ENCODE assay signal across 32 cellular contexts in the genomic region with DNA sequence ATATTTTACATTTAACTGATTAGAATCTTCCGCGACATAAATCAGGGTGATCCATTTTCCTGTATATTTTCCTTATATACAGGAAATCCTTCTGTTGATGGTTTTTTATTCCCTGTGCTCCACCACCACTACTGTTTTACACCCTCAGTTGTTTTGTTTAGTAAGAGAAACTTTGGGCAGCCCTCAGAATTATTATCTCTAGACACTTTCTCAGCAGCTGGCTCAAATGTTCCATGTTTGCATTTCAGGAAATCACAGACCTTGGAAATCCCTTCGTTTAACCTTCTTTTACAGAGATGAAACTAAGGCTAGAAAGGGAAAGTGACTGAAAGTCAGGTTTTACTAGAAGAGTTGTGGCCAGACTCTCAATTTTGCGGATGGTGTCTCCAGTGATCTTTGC. TPM values are rescaled to one million over a fixed set of nuclear protein-coding genes. Genes with fewer than 3 reads are reported as not detected.
DNase-seq lines count a peak whose midpoint lies in the region; ATAC-seq, FAIRE-seq and TF ChIP-seq lines count a peak whose summit lies in the region.
"Had no signal": no experiment of that assay in that cellular context is flagged by ENCODE, and none has a peak within 500 bp of the region (broad histone marks: within the 10 kb centered on the region; RNA-seq: fewer than 3 reads in every experiment).

No MANE protein-coding gene starts in this region.

- H3K79me2 ChIP-seq in HepG2 (ENCODE audit: insufficient read depth, low read length) (peaks cover 56% of the 10 kb centered on the region), smooth muscle cell (ENCODE audit: low read depth) (peaks cover 99% of the 10 kb centered on the region)

- WGBS in HepG2 (ENCODE audit: low lambda C conversion rate): 80% methylated on average over 4 of the region's 4 CpGs
- WGBS in right lobe of liver (ENCODE audit: insufficient coverage, low coverage, low lambda C conversion rate, missing lambda C conversion rate): 46% methylated on average over 4 of the region's 4 CpGs
- WGBS in smooth muscle cell (ENCODE audit: low lambda C conversion rate): 70% methylated on average over 4 of the region's 4 CpGs

- DNase-seq in HepG2 (ENCODE audit: low spot score) (no peak), right lobe of liver (no peak), left lung (no peak), smooth muscle cell (lab: John Stamatoyannopoulos, UW; ENCODE audit: unreplicated experiment) (no peak), DMS53 treated with DMSO at 0.1 percent for 48 hours (lab: John Stamatoyannopoulos, UW; ENCODE audit: unreplicated experiment) (no peak), sciatic nerve (ENCODE audit: low spot score) (no peak), posterior vena cava (ENCODE audit: low spot score) (no peak)
- DNase-seq: activated CD4-positive, alpha-beta T cell treated with anti-CD3 and anti-CD28 coated beads, Interleukin-2, amount 50 U/mL, for 1 hour; activated naive CD4-positive, alpha-beta T cell treated with anti-CD3 and anti-CD28 coated beads for 36 hours; activated T-cell treated with anti-CD3 and anti-CD28 coated beads, Interleukin-2, amount 50 U/mL, for 72 hours; adrenal gland; BE2C; brain microvascular endothelial cell; CD8-positive, alpha-beta memory T cell; effector memory CD4-positive, alpha-beta T cell; foreskin melanocyte; hippocampal formation; immature natural killer cell; naive B cell; NCI-H1105 treated with DMSO at 0.1 percent for 48 hours; NCI-H2029; NCI-H526; NK-92 treated with Interleukin-12 subunit alpha and Interleukin-12 subunit beta, amount 100 ng/mL, for 24 hours; nucleus accumbens; PC-3; SHP77; stimulated activated CD4-positive, alpha-beta T cell treated with anti-CD3 and anti-CD28 coated beads, Interleukin-12 subunit alpha, Interleukin-12 subunit beta, amount 100 ng/mL, for 4 hours; stimulated activated CD4-positive, alpha-beta T cell treated with anti-CD3 and anti-CD28 coated beads, Interleukin-4, amount 100 ng/mL, for 4 hours; stimulated activated naive B cell treated with anti-CD40 and anti-IgM and Interleukin-4, amounts not matched to agents 10 μg/mL and 1 μg/mL and 100 μg/mL, for 72 hours; SW 1271; T1000 had no signal

- H3K27ac ChIP-seq in HepG2 (ENCODE audit: extremely low read length, insufficient read depth, low read length): peak overlapping the region; percentile 86
- no peak overlapping the region for H3K27ac ChIP-seq in right lobe of liver
- peak overlapping the region; percentile 41 to 73 for H3K27ac ChIP-seq in left lung
- no peak overlapping the region for H3K27ac ChIP-seq in smooth muscle cell (ENCODE audit: low read depth)
- H3K27ac ChIP-seq: brain microvascular endothelial cell had no signal

- in situ Hi-C loops in HepG2 (cut with HindIII; ENCODE audit: extremely low pct_ligation_motif_present, low pct_unique_long_range_greater_than_20kb): no loop called here

- intact Hi-C loops in HepG2 (cut with micrococcal nuclease; ENCODE audit: unreplicated experiment): loop anchor here (5.0 kb wide), 1 partner anchor 79 kb away; the partner anchor contains the start of gene PHGDH
- intact Hi-C loops in right lobe of liver (cut with DNase I): no loop called here
- intact Hi-C loops in left lung (cut with DNase I): no loop called here
- intact Hi-C loops in sciatic nerve (cut with DNase I): no loop called here
- intact Hi-C loops in posterior vena cava (cut with DNase I): no loop called here

- H4K20me1 ChIP-seq in HepG2 (ENCODE audit: insufficient read depth, low read length) (no peaks in the 10 kb centered on the region), smooth muscle cell (ENCODE audit: low read depth) (peaks cover 100% of the 10 kb centered on the region)

- no peaks in the 10 kb centered on the region for H3K9me3 ChIP-seq in HepG2 (ENCODE audit: low read length)
- no peaks in the 10 kb centered on the region for H3K9me3 ChIP-seq in right lobe of liver
- no peaks in the 10 kb centered on the region for H3K9me3 ChIP-seq in left lung
- H3K9me3 ChIP-seq in smooth muscle cell (replicated peaks; ENCODE audit: low read depth): no peaks in the 10 kb centered on the region
- H3K9me3 ChIP-seq: adrenal gland, BE2C had no signal

- TF ChIP-seq EP300 in HepG2 (IDR thresholded peaks at IDR 0.05; ENCODE audit: low read depth in 2 of 2, low read length in 2 of 2) (no peak), HepG2 (CRISPR knock-in tag; IDR thresholded peaks at IDR 0.05; ENCODE audit: borderline replicate concordance) (no peak)

- H3K36me3 ChIP-seq in HepG2 (replicated peaks in 1 of 2; ENCODE audit: control insufficient read depth in 1 of 2, insufficient read depth in 2 of 2, low read length in 2 of 2) (peaks cover 3 to 6% of the 10 kb centered on the region in 2 experiments; a peak in 1 of 5 replicates), right lobe of liver (no peaks in the 10 kb centered on the region), left lung (no peaks in the 10 kb centered on the region), smooth muscle cell (ENCODE audit: low read depth) (no peaks in the 10 kb centered on the region)
- H3K36me3 ChIP-seq: adrenal gland, BE2C, brain microvascular endothelial cell had no signal

- TF ChIP-seq POLR2A in HepG2 (IDR thresholded peaks at IDR 0.05; ENCODE audit: insufficient read depth in 1 of 2, low read depth in 2 of 2, low read length in 2 of 2) (no peak), right lobe of liver (IDR thresholded peaks at IDR 0.05) (no peak)

- peaks cover 3% of the 10 kb centered on the region for H3F3A ChIP-seq in smooth muscle cell (ENCODE audit: low read depth)

- no peak overlapping the region for H3K4me3 ChIP-seq in HepG2 (replicated peaks in 1 of 3; ENCODE audit: insufficient read depth in 1 of 3, low read depth in 2 of 3, low read length in 3 of 3)
- H3K4me3 ChIP-seq in right lobe of liver: no peak overlapping the region
- H3K4me3 ChIP-seq in left lung: no peak overlapping the region
- no peak overlapping the region for H3K4me3 ChIP-seq in smooth muscle cell
- H3K4me3 ChIP-seq: adrenal gland had no signal

- H3K4me1 ChIP-seq in HepG2 (ENCODE audit: insufficient read depth, low read length) (peaks cover 70% of the 10 kb centered on the region), right lobe of liver (peaks cover 0 to 32% (median 14%) of the 10 kb centered on the region in 4 donors), left lung (peaks cover 20 to 39% of the 10 kb centered on the region in 2 donors), smooth muscle cell (ENCODE audit: low read depth) (no peaks in the 10 kb centered on the region)

- ATAC-seq in HepG2: no peak
- ATAC-seq in right lobe of liver: no peak
- no peak for ATAC-seq in left lung
- no peak for ATAC-seq in sciatic nerve
- ATAC-seq: activated T-cell treated with anti-CD3 and anti-CD28 coated beads, Interleukin-2, amount 50 U/mL, for 72 hours; PC-3 had no signal

- H3K4me2 ChIP-seq in HepG2 (ENCODE audit: low read depth, low read length) (peak overlapping the region; percentile 85; the same call in 1 of the 2 replicates), smooth muscle cell (peak overlapping the region; percentile 23)

- TF ChIP-seq CTCF in HepG2 (CRISPR knock-in tag; IDR thresholded peaks at IDR 0.05): no peak
- TF ChIP-seq CTCF in right lobe of liver (IDR thresholded peaks at IDR 0.05): no peak
- no peak for TF ChIP-seq CTCF in left lung (IDR thresholded peaks at IDR 0.05)
- TF ChIP-seq CTCF in smooth muscle cell (IDR thresholded peaks at IDR 0.05; ENCODE audit: borderline replicate concordance, insufficient read depth, poor library complexity, severe bottlenecking): no peak

- no peak for FAIRE-seq in HepG2 (lab: Jason Lieb, UNC)
- FAIRE-seq: H1 had no signal

- CTCF ChIA-PET in HepG2 (lab: Yijun Ruan, JAX; ENCODE audit: low intra/inter-chr PET ratio, low total read pairs): no interaction called here

- no peak for TF ChIP-seq RAD21 in HepG2 (CRISPR knock-in tag; IDR thresholded peaks at IDR 0.05)

- no peak overlapping the region for H3K9ac ChIP-seq in HepG2 (ENCODE audit: insufficient read depth, low read depth, low read length)
- no peak overlapping the region for H3K9ac ChIP-seq in smooth muscle cell (ENCODE audit: low read depth)

- no peak overlapping the region for H2AFZ ChIP-seq in HepG2 (ENCODE audit: low read length)
- H2AFZ ChIP-seq in smooth muscle cell (ENCODE audit: low read depth): no peak overlapping the region

- BruUV-seq in HepG2 (replicated peaks; lab: Mats Ljungman, UMichigan): no TSS peak

- H3K27me3 ChIP-seq in HepG2 (ENCODE audit: control insufficient read depth in 1 of 2, insufficient read depth in 2 of 2, low read length in 2 of 2) (no peaks in the 10 kb centered on the region), right lobe of liver (no peaks in the 10 kb centered on the region), left lung (peaks cover 0 to 18% of the 10 kb centered on the region in 2 donors), smooth muscle cell (ENCODE audit: low read depth) (no peaks in the 10 kb centered on the region)
- H3K27me3 ChIP-seq: adrenal gland, BE2C, brain microvascular endothelial cell had no signal

- POLR2A ChIA-PET in HepG2 (lab: Yijun Ruan, JAX): interaction anchor here (1.5 to 1.6 kb wide), 2 partner anchors 12 to 79 kb away, joined by 4 to 5 read pairs; partner anchors contain the start of gene PHGDH

RNA-seq across cellular contexts. Expression of gene ZNF697, which starts 15.2 kb away (rescaled TPM):
- total RNA-seq in HepG2 (2016; rRNA removed; fragmentation: Illumina TruSeq; extraction: Trizol): 7.1 and 7.3 TPM in 2 replicates
- 0.62 and 0.71 TPM in 2 replicates for total RNA-seq in HepG2 (2016; cell fraction: cytosol; rRNA removed; fragmentation: Illumina TruSeq; extraction: Trizol; ENCODE audit: low read depth)
- total RNA-seq in HepG2 (2016; cell fraction: insoluble cytoplasmic fraction; rRNA removed; fragmentation: Illumina TruSeq; extraction: Trizol): 6.7 and 7.7 TPM in 2 replicates
- total RNA-seq in HepG2 (2016; cell fraction: membrane; rRNA removed; fragmentation: Illumina TruSeq; extraction: Trizol): 2.9 and 3.1 TPM in 2 replicates
- 6.0 and 6.7 TPM in 2 replicates for total RNA-seq in HepG2 (2016; cell fraction: nucleus; rRNA removed; fragmentation: Illumina TruSeq; extraction: Trizol)
- 2.3 and 2.5 TPM in 2 replicates for polyA plus RNA-seq in HepG2 (2011; rRNA removed)
- polyA plus RNA-seq in HepG2 (2011; cell fraction: cytosol; rRNA removed): 1.6 and 1.9 TPM in 2 replicates
- polyA plus RNA-seq in HepG2 (2011; cell fraction: nucleus; rRNA removed): 4.2 and 4.6 TPM in 2 replicates
- polyA plus RNA-seq in HepG2 (2012): 3.8 and 4.2 TPM in 2 replicates
- 0.28 and 0.36 TPM in 2 replicates for polyA plus RNA-seq in HepG2 (2016; cell fraction: cytosol; fragmentation: Illumina TruSeq; extraction: Trizol; ENCODE audit: low read depth)
- polyA plus RNA-seq in HepG2 (2016; cell fraction: insoluble cytoplasmic fraction; fragmentation: Illumina TruSeq; extraction: Trizol; ENCODE audit: low read depth): 6.6 and 6.9 TPM in 2 replicates
- 1.2 and 1.4 TPM in 2 replicates for polyA plus RNA-seq in HepG2 (2016; cell fraction: membrane; fragmentation: Illumina TruSeq; extraction: Trizol; ENCODE audit: low read depth)
- polyA plus RNA-seq in HepG2 (2016; cell fraction: nucleus; fragmentation: Illumina TruSeq; extraction: Trizol; ENCODE audit: insufficient read depth, low read depth): 8.0 and 9.2 TPM in 2 replicates
- 2.2 and 6.9 TPM in 2 replicates for polyA minus RNA-seq in HepG2 (2011; rRNA and poly(A)+ RNA removed; ENCODE audit: low replicate concordance)
- polyA minus RNA-seq in HepG2 (2011; cell fraction: cytosol; rRNA and poly(A)+ RNA removed): 5.0 and 5.1 TPM in 2 replicates
- polyA minus RNA-seq in HepG2 (2011; cell fraction: nucleus; rRNA and poly(A)+ RNA removed): 13.9 and 14.8 TPM in 2 replicates
- 1 to 10 TPM; 2.6 to 6.9 (median 3.4) TPM for total RNA-seq in right lobe of liver
- 1 to 10 TPM; 8.0 to 8.1 TPM for total RNA-seq in left lung
- total RNA-seq in smooth muscle cell: 18.5 and 20.0 TPM in 2 replicates
- polyA plus RNA-seq in smooth muscle cell: 1.5 and 2.2 TPM in 2 replicates
- 4.9 TPM for total RNA-seq in sciatic nerve
- 1 to 10 TPM; 5.0 to 5.9 TPM for total RNA-seq in posterior vena cava
- polyA plus RNA-seq: CD8-positive, alpha-beta memory T cell; immature natural killer cell had no signal

Comparison
In these comparisons a context has a peak if more than half of its experiments do, and no peak if none do; other contexts are left out.
1. H3K27ac ChIP-seq: peak in HepG2 (single experiment) and left lung (2 of 2); none in right lobe of liver (0 of 3) and smooth muscle cell (single experiment).